18 cellular contexts compared by ENCODE assay signal in the genomic region with DNA sequence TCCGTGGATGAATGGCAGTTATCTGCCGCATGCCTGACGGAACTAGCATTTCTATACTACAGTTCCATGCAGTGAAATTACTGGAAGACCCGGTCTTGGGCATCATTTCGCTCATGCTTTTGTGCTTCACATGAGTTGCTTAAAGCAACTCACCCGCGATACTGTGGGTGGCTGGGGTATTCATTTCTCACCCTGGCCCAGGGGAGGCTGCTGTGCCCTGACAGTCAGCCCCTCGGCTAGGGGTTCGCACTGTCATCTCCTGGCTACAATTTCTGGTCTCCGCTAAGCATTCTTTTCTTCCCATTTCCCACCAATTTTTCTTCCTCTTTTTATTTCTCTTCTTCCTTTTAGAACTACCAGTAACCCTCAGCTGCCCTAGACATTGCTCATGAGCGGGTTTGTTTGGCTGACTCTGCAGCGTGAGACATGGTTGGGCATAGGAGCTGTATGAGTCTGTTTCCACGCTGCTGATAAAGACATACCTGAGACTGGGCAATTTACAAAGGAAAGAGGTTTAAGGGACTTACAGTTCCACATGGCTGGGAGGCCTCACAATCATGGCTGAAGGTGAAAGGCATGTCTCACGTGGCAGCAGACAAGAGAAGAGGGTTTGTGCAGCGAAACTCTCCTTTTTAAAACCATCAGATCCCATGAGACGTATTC. TPM values are rescaled to one million over a fixed set of nuclear protein-coding genes. Genes with fewer than 3 reads are reported as not detected.
A peak's percentile ranks its signal among the peaks of the same experiment; 100 is the strongest.
DNase-seq lines count a peak whose midpoint lies in the region; ATAC-seq and TF ChIP-seq lines count a peak whose summit lies in the region.
"Had no signal": no experiment of that assay in that cellular context is flagged by ENCODE, and none has a peak within 500 bp of the region (broad histone marks: within the 10 kb centered on the region; RNA-seq: fewer than 3 reads in every experiment).

No MANE protein-coding gene starts in this region.

- H3K9me3 ChIP-seq in right atrium auricular region (no peaks in the 10 kb centered on the region), PC-3 (ENCODE audit: low read length) (no peaks in the 10 kb centered on the region), mucosa of stomach (ENCODE audit: control insufficient read depth, low read length) (no peaks in the 10 kb centered on the region)
- H3K9me3 ChIP-seq: A549 had no signal

- H3K4me3 ChIP-seq in right atrium auricular region: no peak overlapping the region
- no peak overlapping the region for H3K4me3 ChIP-seq in PC-3 (ENCODE audit: low read length)
- H3K4me3 ChIP-seq in mucosa of stomach (ENCODE audit: low read length): peak overlapping the region; percentile 11
- H3K4me3 ChIP-seq: A549 had no signal

- BruUV-seq in PC-3 (replicated peaks; lab: Mats Ljungman, UMichigan): no TSS peak

- peak; percentile 46 for DNase-seq in right atrium auricular region (ENCODE audit: low spot score)
- DNase-seq in Right ventricle myocardium inferior (ENCODE audit: missing footprints): no peak
- DNase-seq in PC-3: no peak
- DNase-seq in OCI-M2 (lab: John Stamatoyannopoulos, UW; ENCODE audit: unreplicated experiment): no peak
- no peak for DNase-seq in NCI-H2029 (lab: John Stamatoyannopoulos, UW)
- no peak for DNase-seq in erythroblast (lab: John Stamatoyannopoulos, UW)
- DNase-seq: Calu3, DMS79, HCEC 1CT, NCI-H1092, NCI-H146, NCI-H510A treated with DMSO at 0.1 percent for 48 hours, NCI-H82 had no signal

- no peak overlapping the region for H3K27ac ChIP-seq in right atrium auricular region
- H3K27ac ChIP-seq in PC-3 (ENCODE audit: low read length): no peak overlapping the region
- H3K27ac ChIP-seq: A549, C4-2B had no signal

- no peak overlapping the region for H3K4me2 ChIP-seq in PC-3 (ENCODE audit: low read length)
- H3K4me2 ChIP-seq: A549 had no signal

- ATAC-seq in Right ventricle myocardium inferior (no peak), PC-3 (no peak), HG03571 (IDR thresholded peaks at IDR 0.05; ENCODE audit: unreplicated experiment) (no peak)
- ATAC-seq: A549 had no signal

- H3K79me2 ChIP-seq in PC-3 (ENCODE audit: low read length): no peaks in the 10 kb centered on the region

- TF ChIP-seq POLR2A in erythroblast (IDR thresholded peaks at IDR 0.05; ENCODE audit: low read length): no peak

- H3F3A ChIP-seq in PC-3 (ENCODE audit: low read length, unreplicated experiment): no peaks in the 10 kb centered on the region

- no peaks in the 10 kb centered on the region for H3K4me1 ChIP-seq in right atrium auricular region
- peaks cover 13% of the 10 kb centered on the region; the same call in 1 of the 2 replicates for H3K4me1 ChIP-seq in PC-3 (ENCODE audit: insufficient read depth, low read length)
- peaks cover 26% of the 10 kb centered on the region for H3K4me1 ChIP-seq in mucosa of stomach (ENCODE audit: control insufficient read depth, insufficient read depth, low read length)
- H3K4me1 ChIP-seq: A549 had no signal

- CTCF ChIA-PET in PC-3 (lab: Charles Lee): no interaction called here

- no peaks in the 10 kb centered on the region for H3K36me3 ChIP-seq in right atrium auricular region
- no peaks in the 10 kb centered on the region for H3K36me3 ChIP-seq in PC-3 (ENCODE audit: low read depth, low read length)
- H3K36me3 ChIP-seq in mucosa of stomach (ENCODE audit: control insufficient read depth, insufficient read depth, low read length): no peaks in the 10 kb centered on the region

- H3K9me2 ChIP-seq in PC-3 (replicated peaks; ENCODE audit: low read length): no peaks in the 10 kb centered on the region

- no peak overlapping the region for H3K9ac ChIP-seq in PC-3 (ENCODE audit: low read length)
- H3K9ac ChIP-seq in mucosa of stomach (ENCODE audit: low read length): peak overlapping the region; percentile 5

- H3K27me3 ChIP-seq in right atrium auricular region: no peaks in the 10 kb centered on the region
- peaks cover under 1% of the 10 kb centered on the region; the same call in 1 of the 2 replicates for H3K27me3 ChIP-seq in PC-3 (ENCODE audit: low read length)
- no peaks in the 10 kb centered on the region for H3K27me3 ChIP-seq in mucosa of stomach (ENCODE audit: control insufficient read depth, insufficient read depth, low read length)

- POLR2A ChIA-PET in PC-3 (lab: Charles Lee; ENCODE audit: unreplicated experiment): no interaction called here

- TF ChIP-seq CTCF in right atrium auricular region (IDR thresholded peaks at IDR 0.05) (no peak), PC-3 (conservative IDR thresholded peaks at IDR 0.05; ENCODE audit: low read depth, low read length) (no peak)

- intact Hi-C loops in Right ventricle myocardium inferior (cut with DNase I): no loop called here
- intact Hi-C loops in PC-3 (cut with micrococcal nuclease): no loop called here

- H4K20me1 ChIP-seq in PC-3 (ENCODE audit: low read length): no peaks in the 10 kb centered on the region

- 0 out of 2 replicates have a peak overlapping the region, but pooled peaks have one; percentile 57 for H2AFZ ChIP-seq in PC-3 (ENCODE audit: low read length)

RNA-seq across cellular contexts. Expression of a gene that starts 16.5 kb away (rescaled TPM):
- total RNA-seq in right atrium auricular region (10 to 100 TPM; 31.2 to 62.6 TPM), Right ventricle myocardium inferior (66.4 TPM), PC-3 (2014; rRNA removed) (50.0 and 57.6 TPM in 2 replicates)

RNA-seq across cellular contexts. Expression of a gene that starts 22.5 kb away (rescaled TPM):
- total RNA-seq in right atrium auricular region (1 to 10 TPM in 1 of 2 donors, not detected in 1; 2.6 TPM), Right ventricle myocardium inferior (4.6 TPM), PC-3 (2014; rRNA removed) (not detected in 2 replicates)
- total RNA-seq: Calu3, RPMI7951 had no signal

RNA-seq across cellular contexts. Expression of a gene that starts 54.7 kb away (rescaled TPM):
- total RNA-seq in right atrium auricular region (not detected), Right ventricle myocardium inferior (not detected), PC-3 (2014; rRNA removed) (not detected in 2 replicates)
- total RNA-seq: Calu3, RPMI7951 had no signal
